9 cellular contexts compared by ENCODE assay signal in genomic region chr12:104480826-104481457, GRCh38. TPM values are rescaled to one million over a fixed set of nuclear protein-coding genes. Genes with fewer than 3 reads are reported as not detected.
A peak's percentile ranks its signal among the peaks of the same experiment; 100 is the strongest.
DNase-seq lines count a peak whose midpoint lies in the region; ATAC-seq, FAIRE-seq and TF ChIP-seq lines count a peak whose summit lies in the region.
"Had no signal": no experiment of that assay in that cellular context is flagged by ENCODE, and none has a peak within 500 bp of the region (broad histone marks: within the 10 kb centered on the region; RNA-seq: fewer than 3 reads in every experiment).

No MANE protein-coding gene starts in this region.

- H4K91ac ChIP-seq in H1 (replicated peaks; ENCODE audit: insufficient read length, low read length): no peak overlapping the region

- H3K9me3 ChIP-seq in CD4-positive, alpha-beta T cell (ENCODE audit: control insufficient read depth, low read length): no peaks in the 10 kb centered on the region
- H3K9me3 ChIP-seq in H1 (ENCODE audit: insufficient read depth in 2 of 2, low read depth in 1 of 2, low read length in 1 of 2): no peaks in the 10 kb centered on the region

- no peaks in the 10 kb centered on the region for H3K9me3 Mint-ChIP-seq in CD4-positive, alpha-beta T cell
- no peaks in the 10 kb centered on the region for H3K9me3 Mint-ChIP-seq in natural killer cell

- TF ChIP-seq CTCF in CD4-positive, alpha-beta T cell (IDR thresholded peaks at IDR 0.05): no peak
- TF ChIP-seq CTCF in H1 (IDR thresholded peaks at IDR 0.05; ENCODE audit: control extremely low read depth in 1 of 3, insufficient read depth in 1 of 3, low read depth in 1 of 3, low read length in 3 of 3) (no peak), natural killer cell (IDR thresholded peaks at IDR 0.05) (no peak)

- DNase-seq in CD4-positive, alpha-beta T cell: no peak
- DNase-seq in NOMO-1 treated with dmso at 0.1 percent for 144 hours (lab: John Stamatoyannopoulos, UW; ENCODE audit: unreplicated experiment): peak; percentile 76
- DNase-seq in H1 (ENCODE audit: low read depth in 1 of 2, low spot score in 2 of 2): no peak
- DNase-seq in natural killer cell: no peak
- DNase-seq in D341Med (ENCODE audit: low spot score): no peak
- no peak for DNase-seq in GM19240 (ENCODE audit: insufficient read length, low spot score)
- DNase-seq: activated gamma-delta T cell treated with Interleukin-2 at 50 U/mL for 16 hours had no signal

- no peak overlapping the region for H3K56ac ChIP-seq in H1 (replicated peaks; ENCODE audit: insufficient read length, low read depth, low read length)

- H4K20me1 ChIP-seq in H1 (replicated peaks in 1 of 2; ENCODE audit: control insufficient read depth in 1 of 2, insufficient read depth in 2 of 2, low read length in 2 of 2): peaks cover 0 to 4% of the 10 kb centered on the region in 2 experiments

- peaks cover 0 to 4% (median 0%) of the 10 kb centered on the region in 4 experiments; a peak in 1 of 7 replicates for H3K4me1 ChIP-seq in H1 (replicated peaks in 1 of 4; ENCODE audit: control insufficient read depth in 3 of 4, insufficient read depth in 4 of 4, low read length in 3 of 4)

- no peak for ATAC-seq in CD4-positive, alpha-beta T cell (ENCODE audit: poor library complexity)
- ATAC-seq in natural killer cell: no peak
- ATAC-seq in GM21786 (IDR thresholded peaks at IDR 0.05; ENCODE audit: unreplicated experiment): no peak
- no peak for ATAC-seq in GM18907 (IDR thresholded peaks at IDR 0.05; ENCODE audit: unreplicated experiment)

- no peak overlapping the region for H2BK120ac ChIP-seq in H1 (replicated peaks; ENCODE audit: low read depth, low read length)

- H3K4ac ChIP-seq in H1 (replicated peaks; ENCODE audit: insufficient read length, low read depth, low read length): no peak overlapping the region

- POLR2A ChIA-PET in CD4-positive, alpha-beta T cell (lab: Charles Lee): interaction anchor here (1.6 kb wide), 1 partner anchor 8 kb away, joined by 3 read pairs; no protein-coding TSS in a partner anchor
- POLR2A ChIA-PET in H1 (lab: Charles Lee; ENCODE audit: partially characterized antibody): no interaction called here

- CTCF ChIA-PET in CD4-positive, alpha-beta T cell (lab: Charles Lee): no interaction called here
- CTCF ChIA-PET in H1 (lab: Charles Lee; ENCODE audit: partially characterized antibody): no interaction called here

- no peak overlapping the region for H3K14ac ChIP-seq in H1 (ENCODE audit: insufficient read length)

- no peak overlapping the region for H2BK15ac ChIP-seq in H1 (ENCODE audit: low read length)

- no peak overlapping the region for H4K5ac ChIP-seq in H1 (ENCODE audit: insufficient read length, low read depth, low read length)

- FAIRE-seq in H1 (lab: Jason Lieb, UNC): no peak

- no peaks in the 10 kb centered on the region for H3K23me2 ChIP-seq in H1 (ENCODE audit: low read depth, low read length)

- intact Hi-C loops in CD4-positive, alpha-beta T cell (cut with DNase I, micrococcal nuclease): no loop called here
- intact Hi-C loops in natural killer cell (cut with micrococcal nuclease): no loop called here

- WGBS in H1 (ENCODE audit: extremely low coverage in 1 of 2, insufficient coverage in 1 of 2, insufficient read length in 1 of 2, insufficient replicate concordance in 2 of 2, low coverage in 1 of 2, low lambda C conversion rate in 2 of 2, missing lambda C conversion rate in 1 of 2), 2 experiments: 94% methylated on average over 11 of the region's 11 CpGs; no CpG with 5 or more reads in 1 of the 2 experiments

- no peak overlapping the region for H2AK5ac ChIP-seq in H1 (ENCODE audit: low read depth, low read length)

- H3K23ac ChIP-seq in H1 (ENCODE audit: insufficient read length): no peak overlapping the region

- H3K4me1 Mint-ChIP-seq in CD4-positive, alpha-beta T cell (ENCODE audit: low read depth): peaks cover 93% of the 10 kb centered on the region
- H3K4me1 Mint-ChIP-seq in natural killer cell: peaks cover 94 to 95% of the 10 kb centered on the region in 2 donors

- H3K18ac ChIP-seq in H1 (ENCODE audit: extremely low read depth, low read length): no peak overlapping the region

- no peaks in the 10 kb centered on the region for H3K27me3 Mint-ChIP-seq in CD4-positive, alpha-beta T cell
- no peaks in the 10 kb centered on the region for H3K27me3 Mint-ChIP-seq in natural killer cell (ENCODE audit: low read depth in 2 of 2)

- H3K79me2 ChIP-seq in H1 (ENCODE audit: control insufficient read depth in 1 of 2, insufficient read depth in 2 of 2, low read length in 2 of 2): no peaks in the 10 kb centered on the region; a peak in 1 of 4 replicates

- no peak for TF ChIP-seq RAD21 in H1 (IDR thresholded peaks at IDR 0.05 in 1 of 2, conservative IDR thresholded peaks at IDR 0.05 in 1 of 2; ENCODE audit: low read depth in 2 of 2, low read length in 2 of 2)

- no peak overlapping the region for H2BK20ac ChIP-seq in H1 (ENCODE audit: low read length)

- H3K4me3 Mint-ChIP-seq in CD4-positive, alpha-beta T cell: no peak overlapping the region
- peak overlapping the region; percentile 5 for H3K4me3 Mint-ChIP-seq in natural killer cell

- H3K27ac Mint-ChIP-seq in CD4-positive, alpha-beta T cell: peak overlapping the region; percentile 76
- peak overlapping the region; percentile 64 to 92 for H3K27ac Mint-ChIP-seq in natural killer cell

- peaks cover 31% of the 10 kb centered on the region for H3K36me3 Mint-ChIP-seq in CD4-positive, alpha-beta T cell (ENCODE audit: low read depth)
- H3K36me3 Mint-ChIP-seq in natural killer cell: no peaks in the 10 kb centered on the region

- H2BK12ac ChIP-seq in H1 (ENCODE audit: low read depth, low read length): no peak overlapping the region

- no peak overlapping the region for H3K27ac ChIP-seq in CD4-positive, alpha-beta T cell (ENCODE audit: low read depth, low read length)
- H3K27ac ChIP-seq in H1 (ENCODE audit: low read depth, low read length): no peak overlapping the region

- no peak for TF ChIP-seq POLR2A in H1 (IDR thresholded peaks at IDR 0.05; ENCODE audit: control extremely low read depth in 1 of 2, low read depth in 2 of 2, low read length in 2 of 2)

- H4K8ac ChIP-seq in H1 (ENCODE audit: extremely low read depth, insufficient read depth, low read length): 0 out of 2 replicates have a peak overlapping the region, but pooled peaks have one; percentile 18

- no peaks in the 10 kb centered on the region; the same call in none of the 2 replicates for H3K79me1 ChIP-seq in H1 (ENCODE audit: low read depth, low read length)

- no peak overlapping the region for H2AFZ ChIP-seq in H1 (ENCODE audit: low read length)

- no peak overlapping the region for H3K9ac ChIP-seq in H1 (replicated peaks in 1 of 4; ENCODE audit: extremely low read depth in 1 of 4, low read depth in 3 of 4, low read length in 3 of 4)

- H3K4me3 ChIP-seq in H1 (ENCODE audit: extremely low read depth in 1 of 4, insufficient read depth in 2 of 4, low read depth in 3 of 4, low read length in 4 of 4): no peak overlapping the region

- no peak overlapping the region; the same call in 1 of the 2 replicates for H2BK5ac ChIP-seq in H1 (ENCODE audit: low read depth, low read length)

- no peak for TF ChIP-seq EP300 in H1 (IDR thresholded peaks at IDR 0.05; ENCODE audit: borderline replicate concordance in 1 of 2, low read depth in 2 of 2, low read length in 2 of 2)

- no peaks in the 10 kb centered on the region for H3K36me3 ChIP-seq in H1 (ENCODE audit: control insufficient read depth in 2 of 4, insufficient read depth in 4 of 4, low read length in 3 of 4)

- H3K27me3 ChIP-seq in CD4-positive, alpha-beta T cell (ENCODE audit: control insufficient read depth, insufficient read depth, low read length): no peaks in the 10 kb centered on the region
- H3K27me3 ChIP-seq in H1 (replicated peaks in 1 of 4; ENCODE audit: control insufficient read depth in 3 of 4, extremely low read depth in 1 of 4, insufficient read depth in 3 of 4, low read length in 3 of 4): no peaks in the 10 kb centered on the region

- no peak overlapping the region for H3K4me2 ChIP-seq in H1 (ENCODE audit: insufficient read depth in 1 of 2, low read depth in 2 of 2, low read length in 2 of 2)

TF ChIP-seq in H1, 55 proteins besides CTCF, POLR2A, EP300 and RAD21:
- TF ChIP-seq TCF12 (IDR thresholded peaks at IDR 0.05; ENCODE audit: low read depth, low read length) (no peak), JUND (IDR thresholded peaks at IDR 0.05; ENCODE audit: low read length) (no peak), TAF1 (IDR thresholded peaks at IDR 0.05; ENCODE audit: low read depth, low read length) (no peak), SIX5 (IDR thresholded peaks at IDR 0.05; ENCODE audit: low read depth, low read length) (no peak), POU5F1 (IDR thresholded peaks at IDR 0.05; ENCODE audit: low read depth, low read length) (no peak), SP4 (IDR thresholded peaks at IDR 0.05; ENCODE audit: low read length) (no peak), ZNF274 (IDR thresholded peaks at IDR 0.05; ENCODE audit: borderline replicate concordance, extremely low read depth, low read length) (no peak), CREB1 (IDR thresholded peaks at IDR 0.05) (no peak), SP1 (IDR thresholded peaks at IDR 0.05; ENCODE audit: low read depth, low read length) (no peak)
- TF ChIP-seq, protein P1, sequence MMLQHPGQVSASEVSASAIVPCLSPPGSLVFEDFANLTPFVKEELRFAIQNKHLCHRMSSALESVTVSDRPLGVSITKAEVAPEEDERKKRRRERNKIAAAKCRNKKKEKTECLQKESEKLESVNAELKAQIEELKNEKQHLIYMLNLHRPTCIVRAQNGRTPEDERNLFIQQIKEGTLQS (IDR thresholded peaks at IDR 0.05; ENCODE audit: insufficient read depth, low read depth, low read length): no peak
- TF ChIP-seq, protein P2, sequence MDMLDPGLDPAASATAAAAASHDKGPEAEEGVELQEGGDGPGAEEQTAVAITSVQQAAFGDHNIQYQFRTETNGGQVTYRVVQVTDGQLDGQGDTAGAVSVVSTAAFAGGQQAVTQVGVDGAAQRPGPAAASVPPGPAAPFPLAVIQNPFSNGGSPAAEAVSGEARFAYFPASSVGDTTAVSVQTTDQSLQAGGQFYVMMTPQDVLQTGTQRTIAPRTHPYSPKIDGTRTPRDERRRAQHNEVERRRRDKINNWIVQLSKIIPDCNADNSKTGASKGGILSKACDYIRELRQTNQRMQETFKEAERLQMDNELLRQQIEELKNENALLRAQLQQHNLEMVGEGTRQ (IDR thresholded peaks at IDR 0.05; ENCODE audit: low read length): no peak

RNA-seq across cellular contexts. Expression of gene CHST11, which starts 24.2 kb away (rescaled TPM):
- 10 to 100 TPM; 53.4 to 53.6 TPM for total RNA-seq in CD4-positive, alpha-beta T cell
- 14.4 and 15.5 TPM in 2 replicates for total RNA-seq in H1 (2021; fragmentation: NEBNext Ultra II Directional; extraction: Animal tissue kit (Norgen Biotek cat#: 25700))
- 20.8 and 22.7 TPM in 2 replicates for polyA plus RNA-seq in H1 (2011; rRNA removed)
- polyA plus RNA-seq in H1 (2011; cell fraction: cytosol; rRNA removed): 22.9 TPM
- polyA plus RNA-seq in H1 (2011; cell fraction: nucleus; rRNA removed): 22.8 TPM
- 9.2 to 10.4 TPM (median 10.0 TPM) in 4 replicates for polyA plus RNA-seq in H1 (2012, experiment 1 of 2)
- 3.5 TPM for polyA plus RNA-seq in H1 (2012, experiment 2 of 2)
- 8.5 TPM for polyA plus RNA-seq in H1 (2013, experiment 1 of 2)
- 9.3 TPM for polyA plus RNA-seq in H1 (2013, experiment 2 of 2)
- 8.6 and 8.9 TPM in 2 replicates for polyA minus RNA-seq in H1 (2011; rRNA and poly(A)+ RNA removed)
- polyA minus RNA-seq in H1 (2011; cell fraction: cytosol; rRNA and poly(A)+ RNA removed): 11.2 TPM
- polyA minus RNA-seq in H1 (2011; cell fraction: nucleus; rRNA and poly(A)+ RNA removed): 19.0 TPM
- total RNA-seq in natural killer cell: 100 to 1,000 TPM in 1 of 3 donors, 10 to 100 TPM in 2; 85.3 to 118 (median 96.1) TPM
